Comparison of ENCODE assay signal across 8 cellular contexts in the genomic region with DNA sequence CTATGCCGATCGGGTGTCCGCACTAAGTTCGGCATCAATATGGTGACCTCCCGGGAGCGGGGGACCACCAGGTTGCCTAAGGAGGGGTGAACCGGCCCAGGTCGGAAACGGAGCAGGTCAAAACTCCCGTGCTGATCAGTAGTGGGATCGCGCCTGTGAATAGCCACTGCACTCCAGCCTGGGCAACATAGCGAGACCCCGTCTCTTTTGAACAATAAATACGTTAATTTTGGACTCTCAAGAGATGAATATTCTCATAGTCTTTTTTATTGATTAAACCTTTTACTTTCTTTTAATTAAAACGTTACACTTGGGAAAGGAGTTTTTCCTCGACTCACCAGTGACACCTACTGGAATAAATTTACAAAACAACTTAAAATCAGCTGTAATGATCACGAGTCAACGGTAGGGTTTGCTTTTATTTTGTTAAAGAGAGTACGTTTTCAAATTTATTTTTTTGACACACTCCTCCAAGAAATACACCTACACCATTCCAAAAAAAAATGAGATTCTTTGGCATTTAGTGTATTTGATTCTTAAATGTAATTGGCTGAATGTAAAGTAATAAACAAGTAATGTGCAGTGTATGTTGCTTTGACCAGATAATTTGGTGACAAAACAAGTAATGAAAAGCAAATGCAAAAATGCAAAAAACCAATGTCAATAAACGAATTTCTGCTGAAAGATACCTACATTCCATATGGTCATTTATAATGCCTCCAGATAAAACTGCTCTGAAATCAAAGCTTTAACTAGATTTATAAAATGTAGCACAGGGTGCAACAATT. TPM values are rescaled to one million over a fixed set of nuclear protein-coding genes. Genes with fewer than 3 reads are reported as not detected.
DNase-seq lines count a peak whose midpoint lies in the region; ATAC-seq, FAIRE-seq and TF ChIP-seq lines count a peak whose summit lies in the region.

No MANE protein-coding gene starts in this region.

- FAIRE-seq in endothelial cell of umbilical vein (lab: Jason Lieb, UNC), result peak; percentile 79

- peaks cover 0 to 4% (median 3%) of the 10 kb centered on the region in 5 donors for H3K9me3 Mint-ChIP-seq in CD8-positive, alpha-beta memory T cell
- no peaks in the 10 kb centered on the region for H3K9me3 Mint-ChIP-seq in activated CD4-positive, alpha-beta memory T cell treated with anti-CD3 and anti-CD28 coated beads, Interleukin-2, amount 10 ng/mL, durations not matched to agents 7 days and 5 days

- H3K4me1 ChIP-seq in CD8-positive, alpha-beta memory T cell (ENCODE audit: insufficient read depth, low read length), result peaks cover 28% of the 10 kb centered on the region
- H3K4me1 ChIP-seq in endothelial cell of umbilical vein (ENCODE audit: control insufficient read depth, extremely low read depth, insufficient read depth, low read length), result peaks cover 10% of the 10 kb centered on the region
- H3K4me1 ChIP-seq in mononuclear cell (ENCODE audit: insufficient read depth, low read length), result peaks cover 24% of the 10 kb centered on the region
- peaks cover 16% of the 10 kb centered on the region for H3K4me1 ChIP-seq in stomach smooth muscle (ENCODE audit: control insufficient read depth, insufficient read depth, low read length)

- dilution Hi-C loops in endothelial cell of umbilical vein (cut with MboI; ENCODE audit: extremely low pct_ligation_motif_present, low sequenced_read_pairs), result no loop called here

- no peaks in the 10 kb centered on the region for H3K9me1 ChIP-seq in endothelial cell of umbilical vein (replicated peaks; ENCODE audit: control insufficient read depth, extremely low read depth, insufficient read depth, low read length)

- H2AFZ ChIP-seq in endothelial cell of umbilical vein (ENCODE audit: low read depth, low read length), result peak overlapping the region; percentile 36

- H3K4me2 ChIP-seq in endothelial cell of umbilical vein (ENCODE audit: insufficient read depth, low read length), result peak overlapping the region; percentile 75

- peak overlapping the region; percentile 87 to 96 (median 92) for H3K4me3 Mint-ChIP-seq in CD8-positive, alpha-beta memory T cell
- peak overlapping the region; percentile 85 for H3K4me3 Mint-ChIP-seq in activated CD4-positive, alpha-beta memory T cell treated with anti-CD3 and anti-CD28 coated beads, Interleukin-2, amount 10 ng/mL, durations not matched to agents 7 days and 5 days

- peaks cover 42 to 53% (median 44%) of the 10 kb centered on the region in 3 donors for H3K4me1 Mint-ChIP-seq in CD8-positive, alpha-beta memory T cell
- peaks cover 42% of the 10 kb centered on the region for H3K4me1 Mint-ChIP-seq in activated CD4-positive, alpha-beta memory T cell treated with anti-CD3 and anti-CD28 coated beads, Interleukin-2, amount 10 ng/mL, durations not matched to agents 7 days and 5 days

- peak overlapping the region; percentile 84 for H3K4me3 ChIP-seq in CD8-positive, alpha-beta memory T cell (ENCODE audit: low read length)
- H3K4me3 ChIP-seq in endothelial cell of umbilical vein (replicated peaks in 1 of 3; ENCODE audit: insufficient read depth in 1 of 3, low read depth in 1 of 3, low read length in 3 of 3) (peak overlapping the region in 1 of 3 experiments; percentile 34), mononuclear cell (ENCODE audit: low read length) (peak overlapping the region; percentile 98), stomach smooth muscle (ENCODE audit: low read length in 2 of 2) (peak overlapping the region; percentile 96 to 99)

- peak overlapping the region; percentile 92 to 100 (median 98) for H3K27ac Mint-ChIP-seq in CD8-positive, alpha-beta memory T cell
- peak overlapping the region; percentile 99 for H3K27ac Mint-ChIP-seq in activated CD4-positive, alpha-beta memory T cell treated with anti-CD3 and anti-CD28 coated beads, Interleukin-2, amount 10 ng/mL, durations not matched to agents 7 days and 5 days

- H3K36me3 ChIP-seq in CD8-positive, alpha-beta memory T cell (ENCODE audit: insufficient read depth, low read length), result peaks cover 12% of the 10 kb centered on the region
- H3K36me3 ChIP-seq in endothelial cell of umbilical vein (ENCODE audit: control insufficient read depth in 2 of 2, extremely low read depth in 1 of 2, insufficient read depth in 2 of 2, low read length in 2 of 2) (peaks cover 6 to 8% of the 10 kb centered on the region in 2 experiments), stomach smooth muscle (ENCODE audit: control insufficient read depth in 2 of 2, insufficient read depth in 2 of 2, low read length in 2 of 2) (peaks cover 8 to 14% of the 10 kb centered on the region in 2 donors)

- H4K20me1 ChIP-seq in endothelial cell of umbilical vein (replicated peaks; ENCODE audit: control insufficient read depth, extremely low read depth, insufficient read depth, low read length), result peaks cover 5% of the 10 kb centered on the region

- BruUV-seq in endothelial cell of umbilical vein (replicated peaks; lab: Mats Ljungman, UMichigan), result no TSS peak

- no peak for TF ChIP-seq POLR2A in endothelial cell of umbilical vein (IDR thresholded peaks at IDR 0.05; ENCODE audit: low read depth, low read length)

- H3K36me3 Mint-ChIP-seq in CD8-positive, alpha-beta memory T cell, result peaks cover 10 to 49% (median 16%) of the 10 kb centered on the region in 3 donors
- H3K36me3 Mint-ChIP-seq in activated CD4-positive, alpha-beta memory T cell treated with anti-CD3 and anti-CD28 coated beads, Interleukin-2, amount 10 ng/mL, durations not matched to agents 7 days and 5 days (ENCODE audit: low read depth), result peaks cover 47% of the 10 kb centered on the region

- no peaks in the 10 kb centered on the region for H3K9me3 ChIP-seq in CD8-positive, alpha-beta memory T cell (ENCODE audit: low read length)
- H3K9me3 ChIP-seq in endothelial cell of umbilical vein (replicated peaks; ENCODE audit: control insufficient read depth, insufficient read depth, low read length), result no peaks in the 10 kb centered on the region
- H3K9me3 ChIP-seq in mononuclear cell (ENCODE audit: low read depth, low read length), result no peaks in the 10 kb centered on the region
- no peaks in the 10 kb centered on the region for H3K9me3 ChIP-seq in stomach smooth muscle (ENCODE audit: control insufficient read depth in 2 of 2, low read length in 2 of 2)

- H3K27me3 ChIP-seq in CD8-positive, alpha-beta memory T cell (ENCODE audit: insufficient read depth, low read length, poor library complexity, severe bottlenecking), result no peaks in the 10 kb centered on the region
- no peaks in the 10 kb centered on the region for H3K27me3 ChIP-seq in endothelial cell of umbilical vein (ENCODE audit: control insufficient read depth in 2 of 2, insufficient read depth in 2 of 2, low read length in 2 of 2)
- no peaks in the 10 kb centered on the region for H3K27me3 ChIP-seq in mononuclear cell (ENCODE audit: insufficient read depth, low read length)
- no peaks in the 10 kb centered on the region for H3K27me3 ChIP-seq in stomach smooth muscle (ENCODE audit: control insufficient read depth in 1 of 2, insufficient read depth in 2 of 2, low read length in 2 of 2)

- peak overlapping the region; percentile 97 for H3K27ac ChIP-seq in CD8-positive, alpha-beta memory T cell (ENCODE audit: low read depth, low read length)
- peak overlapping the region; percentile 82 for H3K27ac ChIP-seq in endothelial cell of umbilical vein (ENCODE audit: insufficient read depth, low read depth, low read length)
- H3K27ac ChIP-seq in stomach smooth muscle (ENCODE audit: low read length), result peak overlapping the region; percentile 88

- peak overlapping the region; percentile 29 for H3K9ac ChIP-seq in endothelial cell of umbilical vein (replicated peaks; ENCODE audit: extremely low read depth, insufficient read depth, low read length)
- H3K9ac ChIP-seq in stomach smooth muscle (ENCODE audit: low read length in 2 of 2), result peak overlapping the region; percentile 60 to 98

- peaks cover 0 to 9% of the 10 kb centered on the region in 2 donors for H3K27me3 Mint-ChIP-seq in CD8-positive, alpha-beta memory T cell
- H3K27me3 Mint-ChIP-seq in activated CD4-positive, alpha-beta memory T cell treated with anti-CD3 and anti-CD28 coated beads, Interleukin-2, amount 10 ng/mL, durations not matched to agents 7 days and 5 days, result no peaks in the 10 kb centered on the region

- POLR2A ChIA-PET in CD8-positive, alpha-beta memory T cell (lab: Charles Lee), result interaction anchor here (0.6 to 4.5 kb wide), 12 partner anchors 10 to 276 kb away, joined by 3 to 82 read pairs (median 8); a partner anchor contains a TSS
- POLR2A ChIA-PET in activated CD4-positive, alpha-beta memory T cell treated with anti-CD3 and anti-CD28 coated beads, Interleukin-2, amount 10 ng/mL, durations not matched to agents 7 days and 5 days (lab: Charles Lee), result interaction anchor here (0.6 to 9.3 kb wide), 28 partner anchors 10 to 1081 kb away, joined by 3 to 243 read pairs (median 6); a partner anchor contains a TSS
- POLR2A ChIA-PET in endothelial cell of umbilical vein (lab: Charles Lee), result interaction anchor here (0.5 to 2.5 kb wide), 5 partner anchors 8 to 181 kb away, joined by 3 to 12 read pairs (median 10); a partner anchor contains a TSS

- peak in 4 of 5 donors; percentile 10 to 78 (median 48) for DNase-seq in CD8-positive, alpha-beta memory T cell
- DNase-seq in NCI-H524 (lab: John Stamatoyannopoulos, UW), result peak; percentile 72 to 83
- DNase-seq in activated CD4-positive, alpha-beta memory T cell treated with anti-CD3 and anti-CD28 coated beads, Interleukin-2, amount 10 ng/mL, durations not matched to agents 7 days and 5 days, result peak; percentile 63
- DNase-seq in endothelial cell of umbilical vein (ENCODE audit: low read depth, low spot score), result peak; percentile 87

- H3K79me2 ChIP-seq in endothelial cell of umbilical vein (ENCODE audit: control insufficient read depth, insufficient read depth, low read length), result peaks cover 43% of the 10 kb centered on the region

- CTCF ChIA-PET in CD8-positive, alpha-beta memory T cell (lab: Charles Lee), result interaction anchor here (0.7 to 4.7 kb wide), 15 partner anchors 8 to 945 kb away, joined by 3 to 44 read pairs (median 6); a partner anchor contains a TSS
- CTCF ChIA-PET in activated CD4-positive, alpha-beta memory T cell treated with anti-CD3 and anti-CD28 coated beads, Interleukin-2, amount 10 ng/mL, durations not matched to agents 7 days and 5 days (lab: Charles Lee), result interaction anchor here (0.7 to 4.4 kb wide), 22 partner anchors 9 to 412 kb away, joined by 3 to 39 read pairs (median 4); a partner anchor contains a TSS
- CTCF ChIA-PET in endothelial cell of umbilical vein (lab: Charles Lee), result interaction anchor here (0.7 to 3.8 kb wide), 12 partner anchors 8 to 125 kb away, joined by 3 to 30 read pairs (median 8); a partner anchor contains a TSS

- intact Hi-C loops in endothelial cell of umbilical vein (cut with micrococcal nuclease), result loop anchor here (1.0 to 5.0 kb wide), 7 partner anchors 11 to 180 kb away; a partner anchor contains a TSS

- peak; percentile 24 for ATAC-seq in GM19397 (IDR thresholded peaks at IDR 0.05; ENCODE audit: unreplicated experiment)
- ATAC-seq in HG03457 (IDR thresholded peaks at IDR 0.05; ENCODE audit: unreplicated experiment), result peak; percentile 19

- peak; percentile 59 to 62 for TF ChIP-seq CTCF in endothelial cell of umbilical vein (IDR thresholded peaks at IDR 0.05; ENCODE audit: extremely low read depth in 1 of 2, insufficient read depth in 1 of 2, low read depth in 1 of 2, low read length in 2 of 2)

RNA-seq across cellular contexts. Expression of a gene that starts 0.7 kb away (rescaled TPM):
- total RNA-seq in CD8-positive, alpha-beta memory T cell, result 1,000 to 10,000 TPM; 1,908 to 2,102 TPM
- 8,830 TPM for polyA plus RNA-seq in CD8-positive, alpha-beta memory T cell
- total RNA-seq in activated CD4-positive, alpha-beta memory T cell treated with anti-CD3 and anti-CD28 coated beads, Interleukin-2, amount 10 ng/mL, durations not matched to agents 7 days and 5 days, result 1,000 to 10,000 TPM; 1,659 to 1,700 TPM
- total RNA-seq in endothelial cell of umbilical vein, result 1,408 and 1,453 TPM in 2 replicates
- 13,992 and 14,040 TPM in 2 replicates for polyA plus RNA-seq in endothelial cell of umbilical vein
- polyA plus RNA-seq in endothelial cell of umbilical vein (2011; cell fraction: cytosol; rRNA removed), result 11,440 and 11,541 TPM in 2 replicates
- polyA plus RNA-seq in endothelial cell of umbilical vein (2011; cell fraction: nucleus; rRNA removed), result 2,321 and 3,038 TPM in 2 replicates
- 6,267 and 6,888 TPM in 2 replicates for polyA plus RNA-seq in endothelial cell of umbilical vein (2012)
- 1,176 and 1,327 TPM in 2 replicates for polyA minus RNA-seq in endothelial cell of umbilical vein
- 684 TPM for polyA minus RNA-seq in endothelial cell of umbilical vein (2011; cell fraction: cytosol; rRNA and poly(A)+ RNA removed)
- 167 and 185 TPM in 2 replicates for polyA minus RNA-seq in endothelial cell of umbilical vein (2011; cell fraction: nucleus; rRNA and poly(A)+ RNA removed)
- 7,710 TPM for total RNA-seq in mononuclear cell

RNA-seq across cellular contexts. Expression of a gene that starts 11.9 kb away (rescaled TPM):
- total RNA-seq in CD8-positive, alpha-beta memory T cell, result 10 to 100 TPM; 51.1 to 52.2 TPM
- 13.0 TPM for polyA plus RNA-seq in CD8-positive, alpha-beta memory T cell
- total RNA-seq in activated CD4-positive, alpha-beta memory T cell treated with anti-CD3 and anti-CD28 coated beads, Interleukin-2, amount 10 ng/mL, durations not matched to agents 7 days and 5 days, result 10 to 100 TPM; 48.7 to 53.2 TPM
- total RNA-seq in endothelial cell of umbilical vein, result 30.1 and 30.9 TPM in 2 replicates
- polyA plus RNA-seq in endothelial cell of umbilical vein, result 11.4 and 17.7 TPM in 2 replicates
- 19.5 and 20.3 TPM in 2 replicates for polyA plus RNA-seq in endothelial cell of umbilical vein (2011; cell fraction: cytosol; rRNA removed)
- 9.7 and 15.5 TPM in 2 replicates for polyA plus RNA-seq in endothelial cell of umbilical vein (2011; cell fraction: nucleus; rRNA removed)
- 14.1 and 24.0 TPM in 2 replicates for polyA plus RNA-seq in endothelial cell of umbilical vein (2012)
- 9.0 and 9.2 TPM in 2 replicates for polyA minus RNA-seq in endothelial cell of umbilical vein
- 19.5 TPM for polyA minus RNA-seq in endothelial cell of umbilical vein (2011; cell fraction: cytosol; rRNA and poly(A)+ RNA removed)
- 6.1 and 9.1 TPM in 2 replicates for polyA minus RNA-seq in endothelial cell of umbilical vein (2011; cell fraction: nucleus; rRNA and poly(A)+ RNA removed)
- total RNA-seq in mononuclear cell, result 10.8 TPM

RNA-seq across cellular contexts. Expression of a gene that starts 33.6 kb away (rescaled TPM):
- total RNA-seq in CD8-positive, alpha-beta memory T cell, result 100 to 1,000 TPM; 236 to 273 TPM
- 709 TPM for polyA plus RNA-seq in CD8-positive, alpha-beta memory T cell
- 100 to 1,000 TPM; 320 to 330 TPM for total RNA-seq in activated CD4-positive, alpha-beta memory T cell treated with anti-CD3 and anti-CD28 coated beads, Interleukin-2, amount 10 ng/mL, durations not matched to agents 7 days and 5 days
- total RNA-seq in endothelial cell of umbilical vein, result 251 and 260 TPM in 2 replicates
- 116 and 174 TPM in 2 replicates for polyA plus RNA-seq in endothelial cell of umbilical vein
- 257 and 274 TPM in 2 replicates for polyA plus RNA-seq in endothelial cell of umbilical vein (2011; cell fraction: cytosol; rRNA removed)
- polyA plus RNA-seq in endothelial cell of umbilical vein (2011; cell fraction: nucleus; rRNA removed), result 78.3 and 111 TPM in 2 replicates
- polyA plus RNA-seq in endothelial cell of umbilical vein (2012), result 427 and 571 TPM in 2 replicates
- polyA minus RNA-seq in endothelial cell of umbilical vein, result 58.1 and 72.5 TPM in 2 replicates
- polyA minus RNA-seq in endothelial cell of umbilical vein (2011; cell fraction: cytosol; rRNA and poly(A)+ RNA removed), result 48.3 TPM
- 11.5 and 16.9 TPM in 2 replicates for polyA minus RNA-seq in endothelial cell of umbilical vein (2011; cell fraction: nucleus; rRNA and poly(A)+ RNA removed)
- 324 TPM for total RNA-seq in mononuclear cell

RNA-seq across cellular contexts. Expression of a gene that starts 33.7 kb away (rescaled TPM):
- 10 to 100 TPM; 57.7 to 60.2 TPM for total RNA-seq in CD8-positive, alpha-beta memory T cell
- polyA plus RNA-seq in CD8-positive, alpha-beta memory T cell, result 49.1 TPM
- 10 to 100 TPM; 82.7 to 86.5 TPM for total RNA-seq in activated CD4-positive, alpha-beta memory T cell treated with anti-CD3 and anti-CD28 coated beads, Interleukin-2, amount 10 ng/mL, durations not matched to agents 7 days and 5 days
- total RNA-seq in endothelial cell of umbilical vein, result 68.1 and 72.6 TPM in 2 replicates
- 34.5 and 36.4 TPM in 2 replicates for polyA plus RNA-seq in endothelial cell of umbilical vein
- 30.2 and 37.4 TPM in 2 replicates for polyA plus RNA-seq in endothelial cell of umbilical vein (2011; cell fraction: cytosol; rRNA removed)
- 14.1 and 18.4 TPM in 2 replicates for polyA plus RNA-seq in endothelial cell of umbilical vein (2011; cell fraction: nucleus; rRNA removed)
- 18.4 and 23.0 TPM in 2 replicates for polyA plus RNA-seq in endothelial cell of umbilical vein (2012)
- polyA minus RNA-seq in endothelial cell of umbilical vein, result 37.4 and 40.6 TPM in 2 replicates
- polyA minus RNA-seq in endothelial cell of umbilical vein (2011; cell fraction: cytosol; rRNA and poly(A)+ RNA removed), result 19.3 TPM
- 15.7 and 17.6 TPM in 2 replicates for polyA minus RNA-seq in endothelial cell of umbilical vein (2011; cell fraction: nucleus; rRNA and poly(A)+ RNA removed)
- total RNA-seq in mononuclear cell, result 37.0 TPM

RNA-seq across cellular contexts. Expression of a gene that starts 48.2 kb away (rescaled TPM):
- total RNA-seq in CD8-positive, alpha-beta memory T cell, result 10 to 100 TPM; 17.6 to 18.2 TPM
- polyA plus RNA-seq in CD8-positive, alpha-beta memory T cell, result 21.7 TPM
- 1 to 10 TPM; 7.4 to 7.5 TPM for total RNA-seq in activated CD4-positive, alpha-beta memory T cell treated with anti-CD3 and anti-CD28 coated beads, Interleukin-2, amount 10 ng/mL, durations not matched to agents 7 days and 5 days
- total RNA-seq in endothelial cell of umbilical vein (5.7 and 6.4 TPM in 2 replicates), mononuclear cell (8.3 TPM)
- polyA plus RNA-seq in endothelial cell of umbilical vein, result 3.0 and 3.1 TPM in 2 replicates
- polyA plus RNA-seq in endothelial cell of umbilical vein (2011; cell fraction: cytosol; rRNA removed), result 4.5 and 4.9 TPM in 2 replicates
- 2.0 and 2.4 TPM in 2 replicates for polyA plus RNA-seq in endothelial cell of umbilical vein (2011; cell fraction: nucleus; rRNA removed)
- 4.1 and 5.4 TPM in 2 replicates for polyA plus RNA-seq in endothelial cell of umbilical vein (2012)
- 1.2 and 1.5 TPM in 2 replicates for polyA minus RNA-seq in endothelial cell of umbilical vein
- polyA minus RNA-seq in endothelial cell of umbilical vein (2011; cell fraction: cytosol; rRNA and poly(A)+ RNA removed), result 5.4 TPM
- 1.2 and 3.5 TPM in 2 replicates for polyA minus RNA-seq in endothelial cell of umbilical vein (2011; cell fraction: nucleus; rRNA and poly(A)+ RNA removed)
